Comparison of ENCODE assay signal across 8 cellular contexts in genomic region chr17:81253358-81254131, GRCh38. TPM values are rescaled to one million over a fixed set of nuclear protein-coding genes. Genes with fewer than 3 reads are reported as not detected.
A peak's percentile ranks its signal among the peaks of the same experiment; 100 is the strongest.
DNase-seq lines count a peak whose midpoint lies in the region; TF ChIP-seq lines count a peak whose summit lies in the region.

No MANE protein-coding gene starts in this region.

- H3K4me3 Mint-ChIP-seq in neural crest cell = peak overlapping the region; percentile 54

- no peak for TF ChIP-seq POLR2A in thyroid gland (IDR thresholded peaks at IDR 0.05)

- peaks cover 5% of the 10 kb centered on the region for H3K36me3 Mint-ChIP-seq in neural crest cell (ENCODE audit: low read depth)

- H3K4me1 Mint-ChIP-seq in neural crest cell = peaks cover 29% of the 10 kb centered on the region

- H3K4me1 ChIP-seq in thyroid gland = peaks cover 31 to 33% of the 10 kb centered on the region in 2 donors

- peak; percentile 74 for TF ChIP-seq CTCF in epithelial cell of esophagus (IDR thresholded peaks at IDR 0.05; ENCODE audit: insufficient read depth, low read depth, low read length, missing control alignments)
- peak; percentile 83 for TF ChIP-seq CTCF in neural crest cell (conservative IDR thresholded peaks at IDR 0.05)
- TF ChIP-seq CTCF in thyroid gland (IDR thresholded peaks at IDR 0.05) = peak; percentile 63 to 97 (median 79)

- peak overlapping the region; percentile 52 for H3K27ac Mint-ChIP-seq in neural crest cell (ENCODE audit: unreplicated experiment)

- peak overlapping the region in 2 of 3 donors; percentile 98 to 99 for H3K27ac ChIP-seq in thyroid gland

- peaks cover 21 to 27% of the 10 kb centered on the region in 2 donors for H3K36me3 ChIP-seq in thyroid gland

- no peaks in the 10 kb centered on the region for H3K9me3 ChIP-seq in thyroid gland

- no peak overlapping the region for H3K4me3 ChIP-seq in epithelial cell of esophagus (ENCODE audit: low read length)
- H3K4me3 ChIP-seq in thyroid gland (replicated peaks in 1 of 3) = no peak overlapping the region

- intact Hi-C loops in thyroid gland (cut with DNase I) = loop anchor here (2.0 to 5.0 kb wide), 2 partner anchors 229 to 349 kb away; no protein-coding TSS in a partner anchor

- H3K27me3 Mint-ChIP-seq in neural crest cell (ENCODE audit: low read depth) = peaks cover 4% of the 10 kb centered on the region

- no peaks in the 10 kb centered on the region for H3K27me3 ChIP-seq in thyroid gland

- WGBS in thyroid gland, 2 donors = 64 to 66% methylated on average over 19 of the region's 19 CpGs

- DNase-seq in NCI-H1105 treated with DMSO at 0.1 percent for 48 hours (lab: John Stamatoyannopoulos, UW) (peak; percentile 31), NCI-H1105 (lab: John Stamatoyannopoulos, UW) (no peak), NCI-H748 treated with DMSO at 0.1 percent for 48 hours (lab: John Stamatoyannopoulos, UW) (peak; percentile 8), epithelial cell of esophagus (ENCODE audit: low read depth) (peak; percentile 40), neural crest cell (ENCODE audit: low read depth, low spot score) (peak; percentile 68), thyroid gland (peak; percentile 40 to 43), H4 (ENCODE audit: low spot score) (no peak)
- DNase-seq in activated CD8-positive, alpha-beta memory T cell treated with anti-CD3 and anti-CD28 coated beads, Interleukin-2, amount 50 U/mL, for 4 hours = peak; percentile 64

- no peaks in the 10 kb centered on the region for H3K9me3 Mint-ChIP-seq in neural crest cell

RNA-seq across cellular contexts. Expression of gene NDUFAF8, which starts 14.4 kb away (rescaled TPM):
- total RNA-seq in neural crest cell (54.5 and 68.2 TPM in 2 replicates), thyroid gland (100 to 1,000 TPM in 1 of 4 donors, 10 to 100 TPM in 3; 17.0 to 107 (median 53.7) TPM)
- 47.4 and 77.7 TPM in 2 replicates for total RNA-seq in H4 (2014; rRNA removed; shearing (Covaris generic))

RNA-seq across cellular contexts. Expression of gene TEPSIN, which starts 14.7 kb away (rescaled TPM):
- total RNA-seq in neural crest cell (36.9 and 40.4 TPM in 2 replicates), thyroid gland (10 to 100 TPM; 37.9 to 82.2 (median 64.9) TPM)
- 3.4 and 4.0 TPM in 2 replicates for total RNA-seq in H4 (2014; rRNA removed; shearing (Covaris generic))

RNA-seq across cellular contexts. Expression of gene CEP131, which starts 30.8 kb away (rescaled TPM):
- total RNA-seq in neural crest cell (40.7 and 42.5 TPM in 2 replicates), thyroid gland (10 to 100 TPM in 1 of 4 donors, 1 to 10 TPM in 3; 6.9 to 12.0 (median 8.6) TPM)
- total RNA-seq in H4 (2014; rRNA removed; shearing (Covaris generic)) = 5.3 and 11.3 TPM in 2 replicates

RNA-seq across cellular contexts. Expression of gene SLC38A10, which starts 41.6 kb away (rescaled TPM):
- 59.6 and 63.3 TPM in 2 replicates for total RNA-seq in neural crest cell
- 100 to 1,000 TPM in 3 of 4 donors, 10 to 100 TPM in 1; 81.8 to 140 (median 121) TPM for total RNA-seq in thyroid gland
- 40.9 and 67.3 TPM in 2 replicates for total RNA-seq in H4 (2014; rRNA removed; shearing (Covaris generic))

Comparison
In these comparisons a context has a peak if more than half of its experiments do, and no peak if none do; other contexts are left out.
1. DNase-seq: peak in NCI-H1105 treated with DMSO at 0.1 percent for 48 hours (single experiment), NCI-H748 treated with DMSO at 0.1 percent for 48 hours (single experiment), activated CD8-positive, alpha-beta memory T cell treated with anti-CD3 and anti-CD28 coated beads, Interleukin-2, amount 50 U/mL, for 4 hours (single experiment), epithelial cell of esophagus (single experiment), neural crest cell (single experiment) and thyroid gland (2 of 2); none in NCI-H1105 (single experiment) and H4 (single experiment).
2. Peak in every context shown above with its lines, with median percentiles within 50 percentile points of each other: CTCF ChIP-seq.